1 cellular context compared by ENCODE assay signal in the genomic region with DNA sequence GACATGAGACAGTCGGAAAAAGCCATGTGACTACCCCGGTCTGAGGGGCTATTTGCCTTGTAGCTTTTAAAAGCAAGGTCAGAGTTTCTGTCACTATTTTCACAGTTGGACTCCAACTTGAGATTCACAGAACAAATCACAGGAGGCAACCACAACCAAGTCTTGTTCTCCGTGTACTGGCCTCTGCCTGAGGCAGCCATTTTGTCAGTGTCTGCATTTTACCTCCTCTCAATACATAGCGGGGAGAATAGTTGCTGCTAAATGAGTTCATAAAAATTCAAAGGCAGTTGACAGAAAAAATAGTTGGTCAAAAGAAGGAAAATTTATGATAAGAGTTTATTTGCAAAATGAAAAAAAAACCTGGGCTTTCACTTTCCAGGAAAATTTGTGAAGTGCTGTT.
A peak's percentile ranks its signal among the peaks of the same experiment; 100 is the strongest.
TF ChIP-seq lines count a peak whose summit lies in the region.

No MANE protein-coding gene starts in this region.

TF ChIP-seq in SK-N-SH, 30 proteins besides CTCF, POLR2A, EP300 and RAD21:
- TF ChIP-seq, protein P1, sequence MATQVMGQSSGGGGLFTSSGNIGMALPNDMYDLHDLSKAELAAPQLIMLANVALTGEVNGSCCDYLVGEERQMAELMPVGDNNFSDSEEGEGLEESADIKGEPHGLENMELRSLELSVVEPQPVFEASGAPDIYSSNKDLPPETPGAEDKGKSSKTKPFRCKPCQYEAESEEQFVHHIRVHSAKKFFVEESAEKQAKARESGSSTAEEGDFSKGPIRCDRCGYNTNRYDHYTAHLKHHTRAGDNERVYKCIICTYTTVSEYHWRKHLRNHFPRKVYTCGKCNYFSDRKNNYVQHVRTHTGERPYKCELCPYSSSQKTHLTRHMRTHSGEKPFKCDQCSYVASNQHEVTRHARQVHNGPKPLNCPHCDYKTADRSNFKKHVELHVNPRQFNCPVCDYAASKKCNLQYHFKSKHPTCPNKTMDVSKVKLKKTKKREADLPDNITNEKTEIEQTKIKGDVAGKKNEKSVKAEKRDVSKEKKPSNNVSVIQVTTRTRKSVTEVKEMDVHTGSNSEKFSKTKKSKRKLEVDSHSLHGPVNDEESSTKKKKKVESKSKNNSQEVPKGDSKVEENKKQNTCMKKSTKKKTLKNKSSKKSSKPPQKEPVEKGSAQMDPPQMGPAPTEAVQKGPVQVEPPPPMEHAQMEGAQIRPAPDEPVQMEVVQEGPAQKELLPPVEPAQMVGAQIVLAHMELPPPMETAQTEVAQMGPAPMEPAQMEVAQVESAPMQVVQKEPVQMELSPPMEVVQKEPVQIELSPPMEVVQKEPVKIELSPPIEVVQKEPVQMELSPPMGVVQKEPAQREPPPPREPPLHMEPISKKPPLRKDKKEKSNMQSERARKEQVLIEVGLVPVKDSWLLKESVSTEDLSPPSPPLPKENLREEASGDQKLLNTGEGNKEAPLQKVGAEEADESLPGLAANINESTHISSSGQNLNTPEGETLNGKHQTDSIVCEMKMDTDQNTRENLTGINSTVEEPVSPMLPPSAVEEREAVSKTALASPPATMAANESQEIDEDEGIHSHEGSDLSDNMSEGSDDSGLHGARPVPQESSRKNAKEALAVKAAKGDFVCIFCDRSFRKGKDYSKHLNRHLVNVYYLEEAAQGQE (IDR thresholded peaks at IDR 0.05; ENCODE audit: low read depth, low read length) = no peak
- TF ChIP-seq YY1 (IDR thresholded peaks at IDR 0.05; ENCODE audit: low read depth) = peak; percentile 56; the same call in 1 of the 2 replicates
TF ChIP-seq in SK-N-SH: peak in this region for 1.
